8 cellular contexts compared by ENCODE assay signal in the genomic region with DNA sequence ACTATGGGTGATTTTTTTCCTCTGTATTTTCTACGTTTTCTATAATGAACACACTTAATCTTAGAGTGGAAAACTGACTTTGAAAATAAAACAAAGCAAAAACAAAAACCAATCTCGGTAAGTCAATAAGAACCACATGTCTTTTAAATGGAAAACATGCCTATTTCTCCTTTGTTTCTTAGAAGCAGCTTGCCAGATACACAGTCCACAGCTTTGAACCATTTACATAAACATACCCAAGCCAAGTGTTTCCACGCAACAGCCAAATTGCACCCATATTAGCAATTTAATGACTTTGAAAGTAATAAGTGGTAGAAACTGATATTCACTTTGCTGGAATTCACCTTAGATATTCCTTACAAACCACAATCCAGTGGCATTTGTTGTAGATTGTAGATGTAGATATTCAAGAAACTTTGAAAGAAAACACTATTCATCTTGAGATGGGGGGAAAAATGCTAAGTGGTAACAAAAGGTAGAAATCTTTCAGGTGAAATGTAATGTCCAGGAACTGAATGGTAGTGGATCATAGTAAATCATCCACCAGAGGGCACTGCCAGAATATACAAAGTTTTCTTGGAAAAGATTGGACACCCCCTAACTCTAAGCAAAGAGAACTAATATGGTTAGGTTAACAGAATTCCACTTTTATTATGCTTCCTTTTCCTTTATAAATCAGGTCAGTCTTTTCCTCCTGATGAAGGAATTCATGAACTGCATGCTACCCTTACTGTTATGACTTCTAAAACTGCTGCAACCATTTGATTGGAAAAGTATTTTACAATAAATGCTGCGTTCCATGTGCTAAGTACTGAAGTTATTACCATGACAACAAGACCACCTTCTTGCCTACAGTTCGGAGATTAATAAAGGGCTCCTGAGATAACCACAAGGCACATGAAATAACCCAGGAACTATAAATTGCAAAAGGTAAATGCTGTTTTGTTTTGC.
A peak's percentile ranks its signal among the peaks of the same experiment; 100 is the strongest.
DNase-seq lines count a peak whose midpoint lies in the region; ATAC-seq, FAIRE-seq and TF ChIP-seq lines count a peak whose summit lies in the region.

No MANE protein-coding gene starts in this region.

- CTCF ChIA-PET in endothelial cell of umbilical vein (lab: Charles Lee): interaction anchor here (1.0 to 4.0 kb wide), 4 partner anchors 10 to 372 kb away, joined by 4 to 42 read pairs (median 11); a partner anchor contains a TSS
- CTCF ChIA-PET in T-cell (lab: Charles Lee): interaction anchor here in 1 of 2 donors (0.6 kb wide), 1 partner anchor 718 kb away, joined by 4 read pairs; no protein-coding TSS in a partner anchor

- no peaks in the 10 kb centered on the region for H4K20me1 ChIP-seq in endothelial cell of umbilical vein (replicated peaks; ENCODE audit: control insufficient read depth, extremely low read depth, insufficient read depth, low read length)

- no peak overlapping the region for H3K9ac ChIP-seq in endothelial cell of umbilical vein (replicated peaks; ENCODE audit: extremely low read depth, insufficient read depth, low read length)

- no peaks in the 10 kb centered on the region for H3K79me2 ChIP-seq in endothelial cell of umbilical vein (ENCODE audit: control insufficient read depth, insufficient read depth, low read length)

- no peaks in the 10 kb centered on the region for H3K4me1 Mint-ChIP-seq in neural crest cell
- H3K4me1 Mint-ChIP-seq in T-cell: no peaks in the 10 kb centered on the region

- intact Hi-C loops in endothelial cell of umbilical vein (cut with micrococcal nuclease): loop anchor here (1.0 to 5.0 kb wide), 4 partner anchors 70 to 371 kb away; a partner anchor contains a TSS

- H3K4me3 ChIP-seq in endothelial cell of umbilical vein (replicated peaks in 1 of 3; ENCODE audit: insufficient read depth in 1 of 3, low read depth in 1 of 3, low read length in 3 of 3): no peak overlapping the region

- no peaks in the 10 kb centered on the region for H3K27me3 Mint-ChIP-seq in neural crest cell (ENCODE audit: low read depth)
- peaks cover 1 to 13% of the 10 kb centered on the region in 2 donors for H3K27me3 Mint-ChIP-seq in T-cell

- H3K9me3 Mint-ChIP-seq in neural crest cell (no peaks in the 10 kb centered on the region), T-cell (no peaks in the 10 kb centered on the region)

- POLR2A ChIA-PET in endothelial cell of umbilical vein (lab: Charles Lee): no interaction called here
- POLR2A ChIA-PET in T-cell (lab: Charles Lee): no interaction called here

- peak; percentile 9 to 40 for TF ChIP-seq CTCF in endothelial cell of umbilical vein (IDR thresholded peaks at IDR 0.05; ENCODE audit: extremely low read depth in 1 of 2, insufficient read depth in 1 of 2, low read depth in 1 of 2, low read length in 2 of 2)
- TF ChIP-seq CTCF in neural crest cell (conservative IDR thresholded peaks at IDR 0.05): peak; percentile 82

- FAIRE-seq in endothelial cell of umbilical vein (lab: Jason Lieb, UNC): peak; percentile 24

- H3K4me2 ChIP-seq in endothelial cell of umbilical vein (ENCODE audit: insufficient read depth, low read length): no peak overlapping the region

- H3K27me3 ChIP-seq in endothelial cell of umbilical vein (ENCODE audit: control insufficient read depth in 2 of 2, insufficient read depth in 2 of 2, low read length in 2 of 2): peaks cover 0 to 2% of the 10 kb centered on the region in 2 experiments

- no peaks in the 10 kb centered on the region for H3K36me3 Mint-ChIP-seq in neural crest cell (ENCODE audit: low read depth)
- no peaks in the 10 kb centered on the region for H3K36me3 Mint-ChIP-seq in T-cell

- DNase-seq in DMS53 treated with DMSO at 0.1 percent for 48 hours (lab: John Stamatoyannopoulos, UW; ENCODE audit: unreplicated experiment) (peak; percentile 58), NCI-H2227 treated with DMSO at 0.1 percent for 48 hours (lab: John Stamatoyannopoulos, UW) (peak; percentile 11), endothelial cell of umbilical vein (ENCODE audit: low read depth, low spot score) (peak; percentile 50), neural crest cell (ENCODE audit: low read depth, low spot score) (no peak), T-cell (no peak), EL (no peak)

- no peaks in the 10 kb centered on the region for H3K4me1 ChIP-seq in endothelial cell of umbilical vein (ENCODE audit: control insufficient read depth, extremely low read depth, insufficient read depth, low read length)

- no peaks in the 10 kb centered on the region for H3K9me1 ChIP-seq in endothelial cell of umbilical vein (replicated peaks; ENCODE audit: control insufficient read depth, extremely low read depth, insufficient read depth, low read length)

- no peak overlapping the region for H3K27ac Mint-ChIP-seq in neural crest cell (ENCODE audit: unreplicated experiment)
- no peak overlapping the region for H3K27ac Mint-ChIP-seq in T-cell

- no TSS peak for BruUV-seq in endothelial cell of umbilical vein (replicated peaks; lab: Mats Ljungman, UMichigan)

- no peak overlapping the region for H2AFZ ChIP-seq in endothelial cell of umbilical vein (ENCODE audit: low read depth, low read length)

- H3K9me3 ChIP-seq in endothelial cell of umbilical vein (replicated peaks; ENCODE audit: control insufficient read depth, insufficient read depth, low read length): no peaks in the 10 kb centered on the region

- H3K4me3 Mint-ChIP-seq in neural crest cell (no peak overlapping the region), T-cell (no peak overlapping the region)

- ATAC-seq in esophagus mucosa: no peak
- ATAC-seq in GM21390 (IDR thresholded peaks at IDR 0.05; ENCODE audit: unreplicated experiment): no peak
- ATAC-seq in T-cell (replicated peaks in 1 of 4): no peak

- dilution Hi-C loops in endothelial cell of umbilical vein (cut with MboI; ENCODE audit: extremely low pct_ligation_motif_present, low sequenced_read_pairs): no loop called here

- no peaks in the 10 kb centered on the region for H3K36me3 ChIP-seq in endothelial cell of umbilical vein (ENCODE audit: control insufficient read depth in 2 of 2, extremely low read depth in 1 of 2, insufficient read depth in 2 of 2, low read length in 2 of 2)

- H3K27ac ChIP-seq in endothelial cell of umbilical vein (ENCODE audit: insufficient read depth, low read depth, low read length): no peak overlapping the region

- TF ChIP-seq POLR2A in endothelial cell of umbilical vein (IDR thresholded peaks at IDR 0.05; ENCODE audit: low read depth, low read length): no peak

TF ChIP-seq in endothelial cell of umbilical vein, 7 proteins besides CTCF, POLR2A, EP300 and RAD21:
- TF ChIP-seq, protein P1, sequence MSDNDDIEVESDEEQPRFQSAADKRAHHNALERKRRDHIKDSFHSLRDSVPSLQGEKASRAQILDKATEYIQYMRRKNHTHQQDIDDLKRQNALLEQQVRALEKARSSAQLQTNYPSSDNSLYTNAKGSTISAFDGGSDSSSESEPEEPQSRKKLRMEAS (IDR thresholded peaks at IDR 0.05; ENCODE audit: insufficient read depth, insufficient read length): no peak
- TF ChIP-seq POLR2AphosphoS5 (IDR thresholded peaks at IDR 0.05; ENCODE audit: insufficient read depth, low read depth, low read length) (no peak), FOS (IDR thresholded peaks at IDR 0.05; ENCODE audit: borderline replicate concordance, insufficient read depth, low read length) (no peak), GATA2 (IDR thresholded peaks at IDR 0.05; ENCODE audit: insufficient read depth, insufficient read length, low read depth, low read length) (no peak), EZH2 (IDR thresholded peaks at IDR 0.05; ENCODE audit: borderline replicate concordance, low read depth, low read length, severe bottlenecking) (no peak), JUN (IDR thresholded peaks at IDR 0.05; ENCODE audit: borderline replicate concordance, insufficient read depth, insufficient read length, low read depth) (no peak), MYC (IDR thresholded peaks at IDR 0.05; ENCODE audit: low read depth, low read length) (no peak)
TF ChIP-seq in endothelial cell of umbilical vein: peak in this region for 0.

Comparison
In these comparisons a context has a peak if more than half of its experiments do, and no peak if none do; other contexts are left out.
1. DNase-seq: peak in DMS53 treated with DMSO at 0.1 percent for 48 hours (single experiment), NCI-H2227 treated with DMSO at 0.1 percent for 48 hours (single experiment) and endothelial cell of umbilical vein (single experiment); none in neural crest cell (single experiment), T-cell (0 of 34) and EL (single experiment).